In the genomic region with DNA sequence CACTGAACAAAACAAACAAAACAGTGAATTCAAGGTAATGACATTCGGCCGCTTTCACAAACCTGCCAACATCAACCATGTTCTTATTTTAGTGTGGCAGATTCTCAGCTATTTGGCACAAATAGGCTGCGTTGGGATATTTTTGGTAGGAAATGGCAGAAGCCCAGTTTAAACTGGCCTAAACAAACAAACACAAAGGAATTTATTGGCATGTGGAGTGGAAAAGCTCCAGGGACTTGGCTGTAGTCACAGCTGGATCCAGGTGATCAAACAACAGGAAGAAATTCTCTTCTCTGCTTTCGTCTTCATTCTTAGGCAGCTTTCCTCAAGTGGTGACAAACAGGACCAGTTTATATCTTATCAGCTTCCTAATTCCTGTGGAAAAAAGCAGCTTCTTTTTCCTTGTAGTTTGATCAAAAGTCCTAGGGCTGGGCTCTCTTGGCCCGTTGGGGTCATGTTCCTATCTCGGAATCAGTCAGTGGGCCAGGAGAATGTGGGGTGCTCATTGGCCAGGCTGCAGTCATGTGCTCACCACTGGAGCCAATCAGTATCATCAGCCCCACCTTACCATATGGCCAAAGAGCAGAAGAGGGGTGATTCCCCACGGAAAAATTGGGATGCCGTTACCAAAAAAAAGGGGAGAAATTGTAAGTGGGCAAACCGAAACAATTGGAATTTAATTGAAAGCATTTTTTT, we compare ENCODE assay signal across 12 cellular contexts. TPM values are rescaled to one million over a fixed set of nuclear protein-coding genes. Genes with fewer than 3 reads are reported as not detected.
DNase-seq lines count a peak whose midpoint lies in the region; TF ChIP-seq lines count a peak whose summit lies in the region.
"Had no signal": no experiment of that assay in that cellular context is flagged by ENCODE, and none has a peak within 500 bp of the region (broad histone marks: within the 10 kb centered on the region; RNA-seq: fewer than 3 reads in every experiment).

No MANE protein-coding gene starts in this region.

- peak; percentile 23 for DNase-seq in DMS53 (lab: John Stamatoyannopoulos, UW)
- DNase-seq in DMS53 treated with DMSO at 0.1 percent for 48 hours (lab: John Stamatoyannopoulos, UW; ENCODE audit: unreplicated experiment), result no peak
- DNase-seq in NCI-H2029 (lab: John Stamatoyannopoulos, UW), result peak; percentile 40
- DNase-seq in dermis microvascular lymphatic vessel endothelial cell (ENCODE audit: low read depth in 2 of 2), result peak; percentile 86 to 93
- peak; percentile 79 for DNase-seq in renal cortical epithelial cell (ENCODE audit: low read depth)
- DNase-seq in SW 1271 (lab: John Stamatoyannopoulos, UW), result no peak
- DNase-seq in GM20000 (ENCODE audit: low spot score), result no peak
- DNase-seq in NCI-H446 treated with DMSO at 0.1 percent for 48 hours (lab: John Stamatoyannopoulos, UW), result no peak
- DNase-seq: 8988T; kidney; NCI-H226; stimulated activated naive CD4-positive, alpha-beta T cell treated with Interleukin-2 at 50 U/mL for 16 hours had no signal

- no peak for TF ChIP-seq CTCF in GM20000 (IDR thresholded peaks at IDR 0.05; ENCODE audit: extremely low read depth, missing control alignments)

RNA-seq across cellular contexts. Expression of a gene that starts 22.6 kb away (rescaled TPM):
- total RNA-seq in dermis microvascular lymphatic vessel endothelial cell (6.3 and 15.4 TPM in 2 replicates), renal cortical epithelial cell (468 and 490 TPM in 2 replicates)

Comparison
In these comparisons a context has a peak if more than half of its experiments do, and no peak if none do; other contexts are left out.
1. DNase-seq: peak in DMS53 (single experiment), NCI-H2029 (single experiment), dermis microvascular lymphatic vessel endothelial cell (2 of 2) and renal cortical epithelial cell (single experiment); none in DMS53 treated with DMSO at 0.1 percent for 48 hours (single experiment), SW 1271 (0 of 2), GM20000 (single experiment) and NCI-H446 treated with DMSO at 0.1 percent for 48 hours (single experiment).
2. RNA of a gene that starts 22.6 kb away (total RNA-seq): 468 to 490 TPM in renal cortical epithelial cell; 6.3 to 15.4 TPM in dermis microvascular lymphatic vessel endothelial cell; every median in the first group is over 10 times any median in the second.